ENCODE assay signal across 13 cellular contexts in the genomic region with DNA sequence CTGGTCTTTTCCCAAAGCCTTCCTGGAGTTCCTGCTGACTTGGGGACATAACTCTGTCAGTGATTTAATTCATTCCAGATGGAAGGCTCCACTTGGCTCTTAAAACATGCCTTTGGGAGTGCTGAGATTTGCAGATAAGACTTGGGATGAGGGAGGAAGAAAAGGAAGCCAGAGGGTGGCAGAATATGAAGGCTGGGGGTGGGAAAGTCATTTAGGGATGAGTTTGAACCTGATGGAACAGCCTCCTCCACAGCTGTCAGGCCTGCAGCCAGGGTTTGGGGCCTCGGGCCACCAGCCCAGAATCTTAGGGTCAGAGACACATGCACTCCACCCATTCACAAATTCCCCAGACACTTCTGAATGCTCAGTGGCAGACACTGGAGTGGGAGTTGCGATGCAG. TPM values are rescaled to one million over a fixed set of nuclear protein-coding genes. Genes with fewer than 3 reads are reported as not detected.
DNase-seq lines count a peak whose midpoint lies in the region; ATAC-seq and TF ChIP-seq lines count a peak whose summit lies in the region.
"Had no signal": no experiment of that assay in that cellular context is flagged by ENCODE, and none has a peak within 500 bp of the region (broad histone marks: within the 10 kb centered on the region; RNA-seq: fewer than 3 reads in every experiment).

No MANE protein-coding gene starts in this region.

- TF ChIP-seq CTCF in lung (IDR thresholded peaks at IDR 0.05; ENCODE audit: control extremely low read depth, extremely low read depth), result no peak

- DNase-seq in NCI-H2171 treated with DMSO at 0.1 percent for 48 hours (lab: John Stamatoyannopoulos, UW) (peak; percentile 26), NCI-H2171 (lab: John Stamatoyannopoulos, UW) (no peak), dedifferentiated amniotic fluid mesenchymal stem cell (ENCODE audit: extremely low spot score) (peak; percentile 76), lung (ENCODE audit: low spot score) (peak; percentile 46), ureter (ENCODE audit: low spot score) (peak; percentile 67), NCI-H82 treated with DMSO at 0.1 percent for 48 hours (lab: John Stamatoyannopoulos, UW; ENCODE audit: unreplicated experiment) (no peak), NCI-H2227 treated with DMSO at 0.1 percent for 48 hours (lab: John Stamatoyannopoulos, UW) (no peak)
- DNase-seq: DMS153; stimulated activated CD4-positive, alpha-beta T cell treated with anti-CD3 and anti-CD28 coated beads, Interleukin-2, amount 100 ng/mL, for 48 hours; stimulated activated naive CD4-positive, alpha-beta T cell treated with Interleukin-2 at 50 U/mL for 16 hours had no signal

- peaks cover 0 to 4% of the 10 kb centered on the region in 2 donors for H3K4me1 ChIP-seq in lung (ENCODE audit: control insufficient read depth in 2 of 2, insufficient read depth in 2 of 2, low read length in 2 of 2)

- no peaks in the 10 kb centered on the region for H3K36me3 ChIP-seq in lung (ENCODE audit: control insufficient read depth in 2 of 2, insufficient read depth in 2 of 2, low read length in 2 of 2)
- H3K36me3 ChIP-seq: ovary had no signal

- H3K4me3 ChIP-seq in lung, result no peak overlapping the region
- H3K4me3 ChIP-seq: ovary had no signal

- H3K27ac ChIP-seq in lung (ENCODE audit: low read depth in 1 of 2, low read length in 1 of 2), result no peak overlapping the region
- H3K27ac ChIP-seq: 22Rv1, ovary had no signal

- WGBS in lung, 2 donors, result 74 to 92% methylated on average over 2 of the region's 2 CpGs

- H3K27me3 ChIP-seq in lung (ENCODE audit: control insufficient read depth, insufficient read depth), result no peaks in the 10 kb centered on the region
- H3K27me3 ChIP-seq: ovary had no signal

- ATAC-seq in lung (ENCODE audit: insufficient read depth, low FRiP score), result no peak
- ATAC-seq in GM21529 (IDR thresholded peaks at IDR 0.05; ENCODE audit: unreplicated experiment), result no peak

- no peaks in the 10 kb centered on the region for H3K9me3 ChIP-seq in lung (ENCODE audit: control insufficient read depth in 2 of 2, insufficient read depth in 1 of 2, low read length in 1 of 2)
- H3K9me3 ChIP-seq: ovary had no signal

RNA-seq across cellular contexts. Expression of gene EIF5AL1, which starts 28.4 kb away (rescaled TPM):
- total RNA-seq in lung, result under 1 TPM; 0.14 to 0.77 TPM
- under 1 TPM; 0.61 to 0.88 TPM for polyA plus RNA-seq in lung
- total RNA-seq in ureter, result 0.94 TPM

RNA-seq across cellular contexts. Expression of gene ZCCHC24, which starts 38.5 kb away (rescaled TPM):
- total RNA-seq in lung (10 to 100 TPM; 12.2 to 33.5 TPM), ureter (33.9 TPM)
- polyA plus RNA-seq in lung, result 10 to 100 TPM; 10.4 to 14.8 TPM

Comparison
In these comparisons a context has a peak if more than half of its experiments do, and no peak if none do; other contexts are left out.
1. DNase-seq: peak in NCI-H2171 treated with DMSO at 0.1 percent for 48 hours (single experiment), dedifferentiated amniotic fluid mesenchymal stem cell (single experiment), lung (single experiment) and ureter (single experiment); none in NCI-H2171 (single experiment), NCI-H82 treated with DMSO at 0.1 percent for 48 hours (single experiment) and NCI-H2227 treated with DMSO at 0.1 percent for 48 hours (single experiment).